ENCODE assay signal across 8 cellular contexts in the genomic region with DNA sequence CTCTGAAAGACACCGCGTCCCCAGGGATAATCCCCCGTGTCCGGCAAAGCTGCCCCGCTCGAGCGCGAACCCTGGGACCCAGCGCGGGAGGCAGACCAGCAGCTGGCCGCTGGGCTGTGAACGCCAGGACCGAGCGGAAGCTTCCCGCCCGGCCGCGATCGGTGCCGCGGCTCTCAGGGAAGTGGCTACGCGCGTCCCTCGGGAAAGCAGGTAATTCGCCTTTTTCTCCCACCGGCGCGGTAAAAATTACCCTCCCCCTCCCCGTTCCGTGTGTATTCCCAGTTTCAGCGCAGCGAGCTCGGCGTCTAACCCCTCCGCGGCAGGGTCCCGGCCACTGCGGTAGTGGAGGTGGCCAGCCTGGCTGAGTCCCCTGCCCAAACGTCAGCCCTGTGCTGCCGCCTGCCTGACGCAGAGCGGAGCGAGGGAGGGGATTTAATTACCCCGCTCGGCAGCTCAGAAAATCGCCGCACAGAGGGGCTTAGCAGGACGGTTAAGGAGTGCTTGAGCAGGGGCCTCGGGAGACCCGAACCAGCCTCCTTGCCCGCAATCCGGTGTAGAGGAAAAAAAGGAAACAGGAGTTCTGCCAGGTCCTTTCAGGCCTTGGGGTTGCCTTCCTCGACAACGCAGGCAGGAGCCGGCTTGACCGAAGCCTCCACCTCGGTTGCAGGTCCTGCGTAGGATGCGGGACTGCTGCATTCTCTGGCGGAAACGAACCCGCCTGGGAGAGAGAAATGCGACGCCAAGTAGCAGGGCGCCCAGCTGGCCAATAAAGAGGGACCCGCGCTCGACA. TPM values are rescaled to one million over a fixed set of nuclear protein-coding genes. Genes with fewer than 3 reads are reported as not detected.
DNase-seq lines count a peak whose midpoint lies in the region; ATAC-seq and TF ChIP-seq lines count a peak whose summit lies in the region.

No MANE protein-coding gene starts in this region.

- no peaks in the 10 kb centered on the region; the same call in 1 of the 2 replicates for H4K20me1 ChIP-seq in PC-9 (ENCODE audit: insufficient read depth)

- H3K27me3 ChIP-seq in PC-9 (ENCODE audit: insufficient read depth, low read depth), result no peaks in the 10 kb centered on the region
- no peaks in the 10 kb centered on the region for H3K27me3 ChIP-seq in aorta (ENCODE audit: control insufficient read depth in 1 of 2, insufficient read depth in 2 of 2, low read length in 1 of 2)

- peaks cover 8% of the 10 kb centered on the region for H3K4me1 Mint-ChIP-seq in T-helper 2 cell treated with Interferon-gamma antibody and Interleukin-4, amounts not matched to agents 5 μg/mL and 100 μg/mL, for 36 hours (ENCODE audit: low read depth)
- peaks cover 46% of the 10 kb centered on the region for H3K4me1 Mint-ChIP-seq in mesothelial cell of epicardium

- CTCF ChIA-PET in PC-9 (lab: Charles Lee), result interaction anchor here (0.6 to 1.0 kb wide), 6 partner anchors 9 to 1432 kb away, joined by 3 to 8 read pairs (median 3); no protein-coding TSS in a partner anchor

- peak overlapping the region; percentile 45 for H3K27ac Mint-ChIP-seq in T-helper 2 cell treated with Interferon-gamma antibody and Interleukin-4, amounts not matched to agents 5 μg/mL and 100 μg/mL, for 36 hours
- H3K27ac Mint-ChIP-seq in mesothelial cell of epicardium, result peak overlapping the region; percentile 97

- no peaks in the 10 kb centered on the region for H3K9me2 ChIP-seq in PC-9 (ENCODE audit: insufficient read depth)

- intact Hi-C loops in PC-9 (cut with micrococcal nuclease; ENCODE audit: unreplicated experiment), result loop anchor here (1.0 to 10.0 kb wide), 5 partner anchors 15 to 895 kb away; partner anchors contain the start of genes MCM2 and TPRA1
- intact Hi-C loops in aorta (cut with DNase I), result loop anchor here in 1 of 2 donors (5.0 kb wide), 1 partner anchor 58 kb away; no protein-coding TSS in a partner anchor

- BruUV-seq in PC-9 (replicated peaks; lab: Mats Ljungman, UMichigan), result TSS peak; percentile 42

- peak overlapping the region; percentile 93 for H2AFZ ChIP-seq in PC-9

- H3K36me3 ChIP-seq in PC-9 (ENCODE audit: low read depth), result no peaks in the 10 kb centered on the region
- H3K36me3 ChIP-seq in aorta (ENCODE audit: control insufficient read depth in 1 of 2, insufficient read depth in 2 of 2, low read length in 1 of 2), result no peaks in the 10 kb centered on the region

- H3K4me3 ChIP-seq in PC-9 (peak overlapping the region; percentile 93), aorta (ENCODE audit: low read length in 2 of 2) (peak overlapping the region; percentile 37 to 39)

- peak overlapping the region; percentile 87 for H3K4me2 ChIP-seq in PC-9

- H3K79me2 ChIP-seq in PC-9 (ENCODE audit: low read depth), result peaks cover 38% of the 10 kb centered on the region

- WGBS in aorta, 2 donors, result 3 to 7% methylated on average over 69 of the region's 69 CpGs

- H3K4me3 Mint-ChIP-seq in T-helper 2 cell treated with Interferon-gamma antibody and Interleukin-4, amounts not matched to agents 5 μg/mL and 100 μg/mL, for 36 hours, result peak overlapping the region; percentile 61
- peak overlapping the region; percentile 94 for H3K4me3 Mint-ChIP-seq in mesothelial cell of epicardium

- H3K4me1 ChIP-seq in PC-9 (replicated peaks; ENCODE audit: insufficient read depth) (peaks cover 24% of the 10 kb centered on the region), aorta (ENCODE audit: control insufficient read depth in 1 of 2, insufficient read depth in 2 of 2, low read length in 2 of 2) (no peaks in the 10 kb centered on the region)

- no peaks in the 10 kb centered on the region for H3K9me3 Mint-ChIP-seq in T-helper 2 cell treated with Interferon-gamma antibody and Interleukin-4, amounts not matched to agents 5 μg/mL and 100 μg/mL, for 36 hours
- H3K9me3 Mint-ChIP-seq in mesothelial cell of epicardium, result no peaks in the 10 kb centered on the region

- H3F3A ChIP-seq in PC-9 (ENCODE audit: insufficient read depth, low read depth), result peaks cover 2% of the 10 kb centered on the region; the same call in 1 of the 2 replicates

- no peak for ATAC-seq in aorta (ENCODE audit: low FRiP score)
- ATAC-seq in HG02642 (IDR thresholded peaks at IDR 0.05; ENCODE audit: poor library complexity, unreplicated experiment), result no peak

- POLR2A ChIA-PET in PC-9 (lab: Charles Lee; ENCODE audit: unreplicated experiment), result no interaction called here

- no peak overlapping the region for H3K27ac ChIP-seq in PC-9
- no peak overlapping the region for H3K27ac ChIP-seq in aorta (ENCODE audit: low read depth in 1 of 2, low read length in 2 of 2)

- no peaks in the 10 kb centered on the region for H3K36me3 Mint-ChIP-seq in T-helper 2 cell treated with Interferon-gamma antibody and Interleukin-4, amounts not matched to agents 5 μg/mL and 100 μg/mL, for 36 hours (ENCODE audit: low read depth)
- peaks cover 4% of the 10 kb centered on the region for H3K36me3 Mint-ChIP-seq in mesothelial cell of epicardium

- no peaks in the 10 kb centered on the region for H3K9me3 ChIP-seq in PC-9 (ENCODE audit: insufficient read depth, low read depth)
- no peaks in the 10 kb centered on the region for H3K9me3 ChIP-seq in aorta (ENCODE audit: control insufficient read depth, low read length)

- H3K27me3 Mint-ChIP-seq in T-helper 2 cell treated with Interferon-gamma antibody and Interleukin-4, amounts not matched to agents 5 μg/mL and 100 μg/mL, for 36 hours (ENCODE audit: low read depth), result peaks cover 74% of the 10 kb centered on the region
- peaks cover 25% of the 10 kb centered on the region for H3K27me3 Mint-ChIP-seq in mesothelial cell of epicardium (ENCODE audit: low read depth)

- DNase-seq in T-helper 2 cell treated with Interferon-gamma antibody and Interleukin-4, amounts not matched to agents 5 μg/mL and 100 μg/mL, for 36 hours (ENCODE audit: low spot score), result no peak
- DNase-seq in T-helper 2 cell (no peak), PC-9 (peak; percentile 43 to 58), dermis blood vessel endothelial cell (peak; percentile 73), mesothelial cell of epicardium (ENCODE audit: low spot score in 2 of 2, unreplicated experiment in 2 of 2) (peak in 1 of 2 experiments; percentile 70), aorta (peak in 1 of 2 donors; percentile 78)
- DNase-seq in stimulated activated CD4-positive, alpha-beta T cell treated with anti-CD3 and anti-CD28 coated beads, Interleukin-1b, Interleukin-23, amount 100 ng/mL, for 48 hours, result no peak

- TF ChIP-seq CTCF in PC-9 (conservative IDR thresholded peaks at IDR 0.05), result peak; percentile 55; the same call in 1 of the 2 replicates
- TF ChIP-seq CTCF in mesothelial cell of epicardium (IDR thresholded peaks at IDR 0.05; ENCODE audit: unreplicated experiment), result no peak

RNA-seq across cellular contexts. Expression of gene GATA2, which starts 2.9 kb away (rescaled TPM):
- total RNA-seq in PC-9 (2021) (29.0 and 36.9 TPM in 2 replicates), dermis blood vessel endothelial cell (12.9 and 25.0 TPM in 2 replicates), mesothelial cell of epicardium (53.2 to 60.4 TPM (median 54.3 TPM) in 3 replicates), aorta (10 to 100 TPM; 12.5 to 39.5 TPM)
- 1 to 10 TPM; 2.1 to 3.4 TPM for polyA plus RNA-seq in aorta

RNA-seq across cellular contexts. Expression of gene DNAJB8, which starts 23.4 kb away (rescaled TPM):
- total RNA-seq in PC-9 (2021) (not detected in 2 replicates), dermis blood vessel endothelial cell (not detected in 2 replicates), mesothelial cell of epicardium (not detected in 3 replicates), aorta (not detected)
- not detected for polyA plus RNA-seq in aorta

Comparison
In these comparisons a context has a peak if more than half of its experiments do, and no peak if none do; other contexts are left out.
1. DNase-seq: peak in PC-9 (2 of 2) and dermis blood vessel endothelial cell (single experiment); none in T-helper 2 cell treated with Interferon-gamma antibody and Interleukin-4, amounts not matched to agents 5 μg/mL and 100 μg/mL, for 36 hours (single experiment), T-helper 2 cell (0 of 5) and stimulated activated CD4-positive, alpha-beta T cell treated with anti-CD3 and anti-CD28 coated beads, Interleukin-1b, Interleukin-23, amount 100 ng/mL, for 48 hours (single experiment).